ENCODE assay signal across 12 cellular contexts in the genomic region with DNA sequence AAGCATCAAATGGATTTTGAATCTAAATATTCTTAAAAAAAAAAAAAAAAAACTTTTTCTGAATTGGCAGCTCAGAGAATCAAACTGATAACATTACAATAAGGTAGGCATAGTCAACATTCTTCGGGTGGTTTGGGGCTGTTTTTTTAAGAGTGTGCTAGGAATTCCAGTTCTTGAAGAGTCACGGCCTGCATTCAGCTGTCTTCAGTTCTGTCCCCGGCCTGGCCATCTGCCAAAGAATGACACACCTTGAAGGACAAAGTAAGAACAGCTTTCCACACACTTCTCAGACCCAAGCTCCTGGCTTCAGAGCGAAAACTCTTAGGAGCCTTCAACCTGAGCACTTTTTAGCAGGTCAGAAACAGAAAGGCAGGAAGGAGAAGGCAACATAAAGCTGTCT.
DNase-seq lines count a peak whose midpoint lies in the region; TF ChIP-seq lines count a peak whose summit lies in the region.
"Had no signal": no experiment of that assay in that cellular context is flagged by ENCODE, and none has a peak within 500 bp of the region (broad histone marks: within the 10 kb centered on the region; RNA-seq: fewer than 3 reads in every experiment).

No MANE protein-coding gene starts in this region.

- no TSS peak for BruUV-seq in Caco-2 (replicated peaks; lab: Mats Ljungman, UMichigan)

- WGBS in neuronal stem cell (ENCODE audit: extremely low coverage in 2 of 2, insufficient read length in 2 of 2, insufficient replicate concordance in 1 of 2), 2 donors: no CpG with 5 or more reads among the region's 4 CpGs

- H3K4me3 ChIP-seq in foreskin fibroblast (ENCODE audit: low read depth in 1 of 2, low read length in 2 of 2): no peak overlapping the region
- peak overlapping the region in 1 of 2 donors; percentile 17 for H3K4me3 ChIP-seq in neuronal stem cell (ENCODE audit: low read length in 2 of 2)
- H3K4me3 ChIP-seq in Caco-2 (ENCODE audit: low read depth, low read length): no peak overlapping the region
- H3K4me3 ChIP-seq: right lobe of liver had no signal

- intact Hi-C loops in Caco-2 (cut with micrococcal nuclease; ENCODE audit: unreplicated experiment): no loop called here

- peak overlapping the region; percentile 77 for H2AFZ ChIP-seq in neuronal stem cell (ENCODE audit: low read length)

- H3K4me2 ChIP-seq in neuronal stem cell (ENCODE audit: insufficient read depth, low read length, poor library complexity, severe bottlenecking): no peak overlapping the region

- H3K9me3 Mint-ChIP-seq in activated naive CD8-positive, alpha-beta T cell treated with anti-CD3 and anti-CD28 coated beads for 36 hours: no peaks in the 10 kb centered on the region
- H3K9me3 Mint-ChIP-seq in Caco-2 (ENCODE audit: unreplicated experiment): no peaks in the 10 kb centered on the region
- H3K9me3 Mint-ChIP-seq: activated T-helper 1 cell treated with anti-CD3 and anti-CD28 coated beads, Interleukin-12 subunit alpha, Interleukin-12 subunit beta, Interleukin-2, Interleukin-4 antibody, amounts not matched to agents 30 ng/mL and 10 ng/mL and 1 ng/mL, durations not matched to agents 14 hours and 24 hours and 36 hours had no signal

- no peak overlapping the region for H2BK15ac ChIP-seq in neuronal stem cell (ENCODE audit: low read length)

- H3K36me3 Mint-ChIP-seq in activated naive CD8-positive, alpha-beta T cell treated with anti-CD3 and anti-CD28 coated beads for 36 hours: no peaks in the 10 kb centered on the region
- H3K36me3 Mint-ChIP-seq in Caco-2 (ENCODE audit: insufficient read depth, unreplicated experiment): no peaks in the 10 kb centered on the region
- H3K36me3 Mint-ChIP-seq: CD8-positive, alpha-beta memory T cell had no signal

- H3K4me3 Mint-ChIP-seq in activated naive CD8-positive, alpha-beta T cell treated with anti-CD3 and anti-CD28 coated beads for 36 hours: no peak overlapping the region
- H3K4me3 Mint-ChIP-seq in Caco-2 (ENCODE audit: unreplicated experiment): no peak overlapping the region
- H3K4me3 Mint-ChIP-seq: activated T-helper 1 cell treated with anti-CD3 and anti-CD28 coated beads, Interleukin-12 subunit alpha, Interleukin-12 subunit beta, Interleukin-2, Interleukin-4 antibody, amounts not matched to agents 30 ng/mL and 10 ng/mL and 1 ng/mL, durations not matched to agents 14 hours and 24 hours and 36 hours; CD8-positive, alpha-beta memory T cell had no signal

- DNase-seq in Daoy (ENCODE audit: low read depth) (peak; percentile 56), NCI-H524 treated with DMSO at 0.1 percent for 48 hours (lab: John Stamatoyannopoulos, UW) (peak; percentile 25), foreskin fibroblast (peak; percentile 0 to 1), neuronal stem cell (ENCODE audit: low spot score) (no peak), Caco-2 (no peak), SKM-1 treated with dmso at 0.1 percent for 144 hours (lab: John Stamatoyannopoulos, UW; ENCODE audit: unreplicated experiment) (no peak), dedifferentiated amniotic fluid mesenchymal stem cell (ENCODE audit: extremely low spot score) (no peak)
- no peak for DNase-seq in activated naive CD8-positive, alpha-beta T cell treated with anti-CD3 and anti-CD28 coated beads for 36 hours
- DNase-seq: CD8-positive, alpha-beta memory T cell; NCI-H187 treated with DMSO at 0.1 percent for 48 hours had no signal

- peak overlapping the region; percentile 73 for H3K27ac ChIP-seq in neuronal stem cell (replicated peaks; ENCODE audit: low read length)
- H3K27ac ChIP-seq: right lobe of liver had no signal

- H3K27me3 ChIP-seq in neuronal stem cell (ENCODE audit: control insufficient read depth in 3 of 3, insufficient read depth in 3 of 3, low read depth in 1 of 3, low read length in 3 of 3): no peaks in the 10 kb centered on the region
- no peaks in the 10 kb centered on the region; the same call in 1 of the 2 replicates for H3K27me3 ChIP-seq in Caco-2 (replicated peaks; ENCODE audit: control insufficient read depth, insufficient read depth, low read length)

- CTCF ChIA-PET in Caco-2 (lab: Charles Lee): no interaction called here

- H2BK5ac ChIP-seq in neuronal stem cell (ENCODE audit: low read length): no peak overlapping the region

- POLR2A ChIA-PET in Caco-2 (lab: Charles Lee): no interaction called here

- H3K9me3 ChIP-seq in neuronal stem cell (replicated peaks in 1 of 2; ENCODE audit: control insufficient read depth in 2 of 2, insufficient read depth in 1 of 2, low read depth in 1 of 2, low read length in 2 of 2) (peaks cover 0 to 8% of the 10 kb centered on the region in 2 donors), Caco-2 (no peaks in the 10 kb centered on the region)
- H3K9me3 ChIP-seq: right lobe of liver had no signal

- no peak overlapping the region for H3K23ac ChIP-seq in neuronal stem cell (ENCODE audit: low read depth, low read length, poor library complexity)

- H3K14ac ChIP-seq in neuronal stem cell (ENCODE audit: low read length): no peak overlapping the region

- H3K79me1 ChIP-seq in neuronal stem cell (ENCODE audit: low read depth, low read length): no peaks in the 10 kb centered on the region

- H3K9ac ChIP-seq in neuronal stem cell (ENCODE audit: low read depth, low read length, poor library complexity): no peak overlapping the region

- H3K18ac ChIP-seq in neuronal stem cell (ENCODE audit: low read length): no peak overlapping the region

- H3K36me3 ChIP-seq in neuronal stem cell (replicated peaks in 1 of 2; ENCODE audit: control insufficient read depth in 2 of 2, insufficient read depth in 2 of 2, low read length in 2 of 2) (no peaks in the 10 kb centered on the region), Caco-2 (ENCODE audit: control insufficient read depth, insufficient read depth, low read length) (no peaks in the 10 kb centered on the region)
- H3K36me3 ChIP-seq: right lobe of liver had no signal

- H4K91ac ChIP-seq in neuronal stem cell (ENCODE audit: low read depth, low read length, poor library complexity): no peak overlapping the region

- no peak overlapping the region for H2BK12ac ChIP-seq in neuronal stem cell (ENCODE audit: low read length)

- no peak overlapping the region for H3K27ac Mint-ChIP-seq in activated naive CD8-positive, alpha-beta T cell treated with anti-CD3 and anti-CD28 coated beads for 36 hours
- no peak overlapping the region for H3K27ac Mint-ChIP-seq in Caco-2 (ENCODE audit: unreplicated experiment)
- H3K27ac Mint-ChIP-seq: activated T-helper 1 cell treated with anti-CD3 and anti-CD28 coated beads, Interleukin-12 subunit alpha, Interleukin-12 subunit beta, Interleukin-2, Interleukin-4 antibody, amounts not matched to agents 30 ng/mL and 10 ng/mL and 1 ng/mL, durations not matched to agents 14 hours and 24 hours and 36 hours; CD8-positive, alpha-beta memory T cell had no signal

- no peak overlapping the region for H3K4ac ChIP-seq in neuronal stem cell (ENCODE audit: low read length)

- H3K4me1 Mint-ChIP-seq in activated naive CD8-positive, alpha-beta T cell treated with anti-CD3 and anti-CD28 coated beads for 36 hours: no peaks in the 10 kb centered on the region
- no peaks in the 10 kb centered on the region for H3K4me1 Mint-ChIP-seq in Caco-2 (ENCODE audit: low read depth, unreplicated experiment)
- H3K4me1 Mint-ChIP-seq: CD8-positive, alpha-beta memory T cell had no signal

- H2BK120ac ChIP-seq in neuronal stem cell (ENCODE audit: low read depth, low read length): no peak overlapping the region

- no peak overlapping the region for H4K8ac ChIP-seq in neuronal stem cell (ENCODE audit: low read depth, low read length)

- H3K4me1 ChIP-seq in neuronal stem cell (ENCODE audit: control insufficient read depth in 2 of 2, insufficient read depth in 1 of 2, low read depth in 1 of 2, low read length in 2 of 2): peaks cover 11 to 37% of the 10 kb centered on the region in 2 donors
- H3K4me1 ChIP-seq in Caco-2: no peaks in the 10 kb centered on the region
- H3K4me1 ChIP-seq: right lobe of liver had no signal

- TF ChIP-seq CTCF in foreskin fibroblast (IDR thresholded peaks at IDR 0.05; ENCODE audit: low read depth, low read length) (no peak), Caco-2 (IDR thresholded peaks at IDR 0.05; ENCODE audit: insufficient read depth in 1 of 2, low read depth in 1 of 2, low read length in 1 of 2, severe bottlenecking in 1 of 2, unreplicated experiment in 1 of 2) (no peak)

- no peak overlapping the region for H2AK5ac ChIP-seq in neuronal stem cell (ENCODE audit: low read depth, low read length)

- peaks cover 3% of the 10 kb centered on the region for H3K27me3 Mint-ChIP-seq in activated naive CD8-positive, alpha-beta T cell treated with anti-CD3 and anti-CD28 coated beads for 36 hours
- peaks cover 23% of the 10 kb centered on the region for H3K27me3 Mint-ChIP-seq in Caco-2 (ENCODE audit: insufficient read depth, unreplicated experiment)

Comparison
In these comparisons a context has a peak if more than half of its experiments do, and no peak if none do; other contexts are left out.
1. DNase-seq: peak in Daoy (single experiment), NCI-H524 treated with DMSO at 0.1 percent for 48 hours (single experiment) and foreskin fibroblast (2 of 2); none in neuronal stem cell (single experiment), activated naive CD8-positive, alpha-beta T cell treated with anti-CD3 and anti-CD28 coated beads for 36 hours (single experiment), Caco-2 (0 of 2), SKM-1 treated with dmso at 0.1 percent for 144 hours (single experiment) and dedifferentiated amniotic fluid mesenchymal stem cell (single experiment).